Comparison of ENCODE assay signal across 17 cellular contexts in the genomic region with DNA sequence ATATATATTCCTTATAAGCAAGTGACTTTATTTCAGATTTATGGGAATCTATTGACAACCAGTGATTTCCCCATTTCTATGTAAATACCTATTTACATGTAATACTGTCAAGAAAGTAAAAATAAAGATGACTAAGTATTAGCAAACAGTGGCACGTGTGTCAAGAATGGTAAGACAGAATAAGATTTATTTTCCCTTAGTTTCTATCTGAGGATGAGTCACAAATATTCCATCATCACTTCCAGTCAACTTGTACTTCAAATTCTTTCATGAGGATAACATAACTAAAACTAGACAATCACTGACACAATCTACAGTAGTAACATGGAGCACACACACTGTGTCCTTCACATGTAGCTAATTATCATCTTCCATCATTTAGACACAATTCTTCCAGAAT.
A peak's percentile ranks its signal among the peaks of the same experiment; 100 is the strongest.
DNase-seq lines count a peak whose midpoint lies in the region; FAIRE-seq and TF ChIP-seq lines count a peak whose summit lies in the region.
"Had no signal": no experiment of that assay in that cellular context is flagged by ENCODE, and none has a peak within 500 bp of the region (broad histone marks: within the 10 kb centered on the region; RNA-seq: fewer than 3 reads in every experiment).

No MANE protein-coding gene starts in this region.

- no peak overlapping the region for H3K4ac ChIP-seq in mesendoderm (ENCODE audit: low read depth, low read length)

- H4K5ac ChIP-seq in mesendoderm (ENCODE audit: low read length): no peak overlapping the region

- H3K4me3 ChIP-seq in fibroblast of lung (replicated peaks in 1 of 4; ENCODE audit: control extremely low read depth in 1 of 4, insufficient read depth in 1 of 4, low read depth in 3 of 4, low read length in 4 of 4) (no peak overlapping the region), mesendoderm (ENCODE audit: low read length) (no peak overlapping the region)
- H3K4me3 ChIP-seq: SK-N-MC had no signal

- no peak overlapping the region for H2AFZ ChIP-seq in fibroblast of lung (ENCODE audit: low read length)

- FAIRE-seq in HTR-8/SVneo (lab: Jason Lieb, UNC): no peak
- FAIRE-seq: D721Med, H1 had no signal

- no peak overlapping the region for H3K4me2 ChIP-seq in fibroblast of lung (ENCODE audit: extremely low read depth, insufficient read depth, low read length)
- H3K4me2 ChIP-seq in mesendoderm (ENCODE audit: low read length): no peak overlapping the region

- no peaks in the 10 kb centered on the region for H3K79me1 ChIP-seq in mesendoderm (ENCODE audit: low read length)

- H3K18ac ChIP-seq in mesendoderm (ENCODE audit: low read length): no peak overlapping the region

- H3K36me3 ChIP-seq in fibroblast of lung (ENCODE audit: control insufficient read depth, insufficient read depth, low read length) (no peaks in the 10 kb centered on the region), mesendoderm (ENCODE audit: control insufficient read depth, insufficient read depth, low read length) (no peaks in the 10 kb centered on the region)

- H2AK5ac ChIP-seq in mesendoderm (ENCODE audit: low read length): no peak overlapping the region

- TF ChIP-seq CTCF in fibroblast of lung (conservative IDR thresholded peaks at IDR 0.05 in 1 of 2, IDR thresholded peaks at IDR 0.05 in 1 of 2; ENCODE audit: low read depth in 1 of 2, low read length in 2 of 2): no peak

- DNase-seq in HTR-8/SVneo (ENCODE audit: insufficient read length, low spot score) (peak; percentile 13), amniotic epithelial cell (ENCODE audit: low read depth) (peak; percentile 74), fibroblast of lung (ENCODE audit: low read depth in 2 of 2) (peak; percentile 15 to 44), middle frontal gyrus (ENCODE audit: extremely low spot score, low spot score) (no peak), mesendoderm (no peak), SIG-M5 treated with dmso at 0.1 percent for 504 hours (lab: John Stamatoyannopoulos, UW; ENCODE audit: unreplicated experiment) (no peak), NCI-H524 (lab: John Stamatoyannopoulos, UW) (no peak)
- DNase-seq: CD8-positive, alpha-beta T cell; Kasumi-1; MV-4-11; NCI-H1417 treated with DMSO at 0.1 percent for 48 hours; NCI-H2029 treated with DMSO at 0.1 percent for 48 hours; NCI-H524 treated with DMSO at 0.1 percent for 48 hours; OCI-M1 had no signal

- H4K20me1 ChIP-seq in fibroblast of lung (ENCODE audit: control insufficient read depth, extremely low read depth, insufficient read depth, low read length): no peaks in the 10 kb centered on the region

- no peak overlapping the region for H3K23ac ChIP-seq in mesendoderm (ENCODE audit: low read length)

- WGBS in mesendoderm (ENCODE audit: extremely low coverage, insufficient coverage, low lambda C conversion rate): no CpG with 5 or more reads among the region's 1 CpG

- no peak overlapping the region for H4K8ac ChIP-seq in mesendoderm (ENCODE audit: low read depth, low read length)

- H3K79me2 ChIP-seq in fibroblast of lung (ENCODE audit: control insufficient read depth, insufficient read depth, low read length): no peaks in the 10 kb centered on the region
- no peaks in the 10 kb centered on the region for H3K79me2 ChIP-seq in mesendoderm (ENCODE audit: control insufficient read depth, insufficient read depth, low read length)

- no peak overlapping the region for H2BK120ac ChIP-seq in mesendoderm (ENCODE audit: low read depth, low read length)

- H3K9ac ChIP-seq in fibroblast of lung (ENCODE audit: insufficient read depth, low read length) (no peak overlapping the region), mesendoderm (ENCODE audit: low read length) (no peak overlapping the region)

- no peaks in the 10 kb centered on the region for H3K9me3 ChIP-seq in fibroblast of lung (ENCODE audit: control insufficient read depth, insufficient read depth, low read depth, low read length)

- no peak overlapping the region for H3K27ac ChIP-seq in fibroblast of lung (ENCODE audit: insufficient read depth, low read length)
- no peak overlapping the region for H3K27ac ChIP-seq in mesendoderm (ENCODE audit: low read depth, low read length)
- H3K27ac ChIP-seq: SK-N-MC had no signal

- no peak overlapping the region for H2BK5ac ChIP-seq in mesendoderm (ENCODE audit: low read length)

- H2BK15ac ChIP-seq in mesendoderm (replicated peaks; ENCODE audit: low read depth): no peak overlapping the region

- H3K4me1 ChIP-seq in fibroblast of lung (ENCODE audit: control insufficient read depth, extremely low read depth, insufficient read depth, low read length) (no peaks in the 10 kb centered on the region), mesendoderm (ENCODE audit: control insufficient read depth, low read depth, low read length) (no peaks in the 10 kb centered on the region)

- H3K27me3 ChIP-seq in fibroblast of lung (ENCODE audit: control insufficient read depth, insufficient read depth, low read length) (no peaks in the 10 kb centered on the region), mesendoderm (ENCODE audit: insufficient read depth, low read length, poor library complexity) (no peaks in the 10 kb centered on the region)

- H3K56ac ChIP-seq in mesendoderm (ENCODE audit: low read length): no peak overlapping the region

Comparison
In these comparisons a context has a peak if more than half of its experiments do, and no peak if none do; other contexts are left out.
1. DNase-seq: peak in HTR-8/SVneo (single experiment), amniotic epithelial cell (single experiment) and fibroblast of lung (2 of 2); none in middle frontal gyrus (single experiment), mesendoderm (single experiment), SIG-M5 treated with dmso at 0.1 percent for 504 hours (single experiment) and NCI-H524 (0 of 2).